ENCODE assay signal across 22 cellular contexts in genomic region chr14:102947321-102948103, GRCh38. TPM values are rescaled to one million over a fixed set of nuclear protein-coding genes. Genes with fewer than 3 reads are reported as not detected.
DNase-seq lines count a peak whose midpoint lies in the region; ATAC-seq and TF ChIP-seq lines count a peak whose summit lies in the region.
"Had no signal": no experiment of that assay in that cellular context is flagged by ENCODE, and none has a peak within 500 bp of the region (broad histone marks: within the 10 kb centered on the region; RNA-seq: fewer than 3 reads in every experiment).

No MANE protein-coding gene starts in this region.

- no peak overlapping the region for H4K91ac ChIP-seq in neuronal stem cell (ENCODE audit: low read depth, low read length, poor library complexity)

- H3K27ac Mint-ChIP-seq in activated T-cell treated with anti-CD3 and anti-CD28 coated beads, Interleukin-2, amount 50 U/mL, for 72 hours = peak overlapping the region; percentile 38
- peak overlapping the region; percentile 49 for H3K27ac Mint-ChIP-seq in HFFc6
- peak overlapping the region; percentile 3 to 14 for H3K27ac Mint-ChIP-seq in activated naive CD4-positive, alpha-beta T cell treated with anti-CD3 and anti-CD28 coated beads, Interleukin-2, amount 50 U/mL, for 72 hours
- H3K27ac Mint-ChIP-seq: dendritic cell treated with granulocyte-macrophage colony-stimulating factor and Interleukin-4, amounts not matched to agents 40 ng/mL and 50 ng/mL, for 4 days had no signal

- H3K4me3 ChIP-seq in neuronal stem cell (ENCODE audit: low read length in 2 of 2) = no peak overlapping the region
- H3K4me3 ChIP-seq in gastroesophageal sphincter = no peak overlapping the region
- H3K4me3 ChIP-seq: smooth muscle cell, uterus had no signal

- no peak overlapping the region for H2BK12ac ChIP-seq in neuronal stem cell (ENCODE audit: low read length)

- no peak overlapping the region for H2BK120ac ChIP-seq in neuronal stem cell (ENCODE audit: low read depth, low read length)

- no peak overlapping the region for H2BK15ac ChIP-seq in neuronal stem cell (ENCODE audit: low read length)

- no peak overlapping the region for H4K8ac ChIP-seq in neuronal stem cell (ENCODE audit: low read depth, low read length)

- no peak overlapping the region for H3K18ac ChIP-seq in neuronal stem cell (ENCODE audit: low read length)

- no peak for ATAC-seq in activated T-cell treated with anti-CD3 and anti-CD28 coated beads, Interleukin-2, amount 50 U/mL, for 72 hours (replicated peaks in 1 of 2)
- ATAC-seq in activated naive CD4-positive, alpha-beta T cell treated with anti-CD3 and anti-CD28 coated beads, Interleukin-2, amount 50 U/mL, for 72 hours = no peak
- no peak for ATAC-seq in gastroesophageal sphincter

- no peak for TF ChIP-seq POLR2A in gastroesophageal sphincter (IDR thresholded peaks at IDR 0.05)

- H3K27me3 ChIP-seq in neuronal stem cell (ENCODE audit: control insufficient read depth in 3 of 3, insufficient read depth in 3 of 3, low read depth in 1 of 3, low read length in 3 of 3) (no peaks in the 10 kb centered on the region), gastroesophageal sphincter (no peaks in the 10 kb centered on the region)
- H3K27me3 ChIP-seq: uterus had no signal

- H3K23ac ChIP-seq in neuronal stem cell (ENCODE audit: low read depth, low read length, poor library complexity) = peak overlapping the region; percentile 31

- H3K4me1 ChIP-seq in neuronal stem cell (ENCODE audit: control insufficient read depth in 2 of 2, insufficient read depth in 1 of 2, low read depth in 1 of 2, low read length in 2 of 2) (peaks cover 0 to 3% of the 10 kb centered on the region in 2 donors), gastroesophageal sphincter (peaks cover 0 to 26% (median 12%) of the 10 kb centered on the region in 3 donors)
- H3K4me1 ChIP-seq: uterus had no signal

- H3K27ac ChIP-seq in neuronal stem cell (replicated peaks; ENCODE audit: low read length) (no peak overlapping the region), gastroesophageal sphincter (no peak overlapping the region)
- H3K27ac ChIP-seq: uterus had no signal

- H3K14ac ChIP-seq in neuronal stem cell (ENCODE audit: low read length) = no peak overlapping the region

- no peak for DNase-seq in activated T-cell treated with anti-CD3 and anti-CD28 coated beads, Interleukin-2, amount 50 U/mL, for 72 hours
- DNase-seq in activated T-cell treated with anti-CD3 and anti-CD28 coated beads, Interleukin-2, amount 50 U/mL, for 48 hours = no peak
- DNase-seq in HFFc6 = no peak
- DNase-seq in activated naive CD4-positive, alpha-beta T cell treated with anti-CD3 and anti-CD28 coated beads, Interleukin-2, amount 50 U/mL, for 72 hours (ENCODE audit: low spot score in 2 of 2) = no peak
- no peak for DNase-seq in neuronal stem cell (ENCODE audit: low spot score)
- no peak for DNase-seq in putamen (ENCODE audit: low spot score)
- no peak for DNase-seq in midbrain (lab: John Stamatoyannopoulos, UW)
- DNase-seq: activated CD4-positive, alpha-beta T cell treated with anti-CD3 and anti-CD28 coated beads, Interleukin-2, amount 50 U/mL, for 48 hours; amniotic stem cell; hippocampal formation; KG1; mesendoderm; NCI-H1092; stimulated activated CD4-positive, alpha-beta T cell treated with anti-CD3 and anti-CD28 coated beads, Interleukin-4, amount 100 ng/mL, for 24 hours; substantia nigra; uterus had no signal

- H3K9me3 Mint-ChIP-seq in activated T-cell treated with anti-CD3 and anti-CD28 coated beads, Interleukin-2, amount 50 U/mL, for 72 hours = no peaks in the 10 kb centered on the region
- no peaks in the 10 kb centered on the region for H3K9me3 Mint-ChIP-seq in HFFc6
- H3K9me3 Mint-ChIP-seq in activated naive CD4-positive, alpha-beta T cell treated with anti-CD3 and anti-CD28 coated beads, Interleukin-2, amount 50 U/mL, for 72 hours = no peaks in the 10 kb centered on the region
- H3K9me3 Mint-ChIP-seq: dendritic cell treated with granulocyte-macrophage colony-stimulating factor and Interleukin-4, amounts not matched to agents 40 ng/mL and 50 ng/mL, for 4 days; neural crest cell had no signal

- no peak overlapping the region for H2AFZ ChIP-seq in neuronal stem cell (ENCODE audit: low read length)

- no peak overlapping the region for H2AK5ac ChIP-seq in neuronal stem cell (ENCODE audit: low read depth, low read length)

- no peak overlapping the region for H3K4ac ChIP-seq in neuronal stem cell (ENCODE audit: low read length)

- TF ChIP-seq EP300 in gastroesophageal sphincter (IDR thresholded peaks at IDR 0.05) = no peak

- no peak overlapping the region for H2BK5ac ChIP-seq in neuronal stem cell (ENCODE audit: low read length)

- peaks cover 61 to 91% of the 10 kb centered on the region in 2 donors for H3K36me3 ChIP-seq in neuronal stem cell (replicated peaks in 1 of 2; ENCODE audit: control insufficient read depth in 2 of 2, insufficient read depth in 2 of 2, low read length in 2 of 2)
- peaks cover 0 to 95% of the 10 kb centered on the region in 2 donors for H3K36me3 ChIP-seq in gastroesophageal sphincter
- H3K36me3 ChIP-seq: uterus had no signal

- WGBS in neuronal stem cell (ENCODE audit: extremely low coverage in 2 of 2, insufficient read length in 2 of 2, insufficient replicate concordance in 1 of 2), 2 donors = no CpG with 5 or more reads among the region's 27 CpGs
- WGBS in gastroesophageal sphincter (ENCODE audit: low coverage in 1 of 2), 2 donors = 77 to 96% methylated on average over 9 to 12 of the region's 27 CpGs

- H3K9me3 ChIP-seq in neuronal stem cell (replicated peaks in 1 of 2; ENCODE audit: control insufficient read depth in 2 of 2, insufficient read depth in 1 of 2, low read depth in 1 of 2, low read length in 2 of 2) (no peaks in the 10 kb centered on the region), gastroesophageal sphincter (no peaks in the 10 kb centered on the region)
- H3K9me3 ChIP-seq: uterus had no signal

- H3K36me3 Mint-ChIP-seq in activated T-cell treated with anti-CD3 and anti-CD28 coated beads, Interleukin-2, amount 50 U/mL, for 72 hours (ENCODE audit: insufficient read depth in 2 of 2) = no peaks in the 10 kb centered on the region
- H3K36me3 Mint-ChIP-seq in HFFc6 (ENCODE audit: low read depth) = peaks cover 28% of the 10 kb centered on the region
- H3K36me3 Mint-ChIP-seq in activated naive CD4-positive, alpha-beta T cell treated with anti-CD3 and anti-CD28 coated beads, Interleukin-2, amount 50 U/mL, for 72 hours = no peaks in the 10 kb centered on the region

- no peak for TF ChIP-seq CTCF in HFFc6 (IDR thresholded peaks at IDR 0.05)
- no peak for TF ChIP-seq CTCF in gastroesophageal sphincter (IDR thresholded peaks at IDR 0.05)

- peak overlapping the region; percentile 55 to 56 for H3K4me3 Mint-ChIP-seq in activated T-cell treated with anti-CD3 and anti-CD28 coated beads, Interleukin-2, amount 50 U/mL, for 72 hours
- no peak overlapping the region for H3K4me3 Mint-ChIP-seq in HFFc6
- H3K4me3 Mint-ChIP-seq: dendritic cell treated with granulocyte-macrophage colony-stimulating factor and Interleukin-4, amounts not matched to agents 40 ng/mL and 50 ng/mL, for 4 days; neural crest cell had no signal

- no peak overlapping the region for H3K9ac ChIP-seq in neuronal stem cell (ENCODE audit: low read depth, low read length, poor library complexity)

- H3K4me2 ChIP-seq in neuronal stem cell (ENCODE audit: insufficient read depth, low read length, poor library complexity, severe bottlenecking) = no peak overlapping the region
- H3K4me2 ChIP-seq: smooth muscle cell had no signal

- no peaks in the 10 kb centered on the region for H3K27me3 Mint-ChIP-seq in activated T-cell treated with anti-CD3 and anti-CD28 coated beads, Interleukin-2, amount 50 U/mL, for 72 hours (ENCODE audit: low read depth)
- peaks cover 6% of the 10 kb centered on the region for H3K27me3 Mint-ChIP-seq in HFFc6 (ENCODE audit: insufficient read depth)
- H3K27me3 Mint-ChIP-seq: dendritic cell treated with granulocyte-macrophage colony-stimulating factor and Interleukin-4, amounts not matched to agents 40 ng/mL and 50 ng/mL, for 4 days had no signal

- H3K79me1 ChIP-seq in neuronal stem cell (ENCODE audit: low read depth, low read length) = peaks cover 3% of the 10 kb centered on the region

- peaks cover 28% of the 10 kb centered on the region for H3K4me1 Mint-ChIP-seq in activated T-cell treated with anti-CD3 and anti-CD28 coated beads, Interleukin-2, amount 50 U/mL, for 72 hours (ENCODE audit: low read depth)
- H3K4me1 Mint-ChIP-seq in HFFc6 (ENCODE audit: low read depth) = peaks cover 12% of the 10 kb centered on the region
- H3K4me1 Mint-ChIP-seq: neural crest cell had no signal

RNA-seq across cellular contexts. Expression of gene AMN, which starts 25.0 kb away (rescaled TPM):
- total RNA-seq in activated T-cell treated with anti-CD3 and anti-CD28 coated beads, Interleukin-2, amount 50 U/mL, for 72 hours = 1 to 10 TPM; 3.2 to 3.9 TPM
- total RNA-seq in HFFc6 (2021; fragmentation: NEBNext Ultra II Directional; extraction: Animal tissue kit (Norgen Biotek cat#: 25700)) = not detected
- total RNA-seq in activated naive CD4-positive, alpha-beta T cell treated with anti-CD3 and anti-CD28 coated beads, Interleukin-2, amount 50 U/mL, for 72 hours = under 1 TPM; 0.30 to 0.49 TPM
- 0.46 TPM for polyA plus RNA-seq in neuronal stem cell (2013, experiment 1 of 2)
- 0.28 TPM for polyA plus RNA-seq in neuronal stem cell (2013, experiment 2 of 2)
- under 1 TPM in 1 of 4 donors, not detected in 3; 0.59 TPM for total RNA-seq in gastroesophageal sphincter
- total RNA-seq: endothelial cell of umbilical vein, RPMI7951 had no signal
